23 cellular contexts compared by ENCODE assay signal in genomic region chr12:43816168-43816567, GRCh38. TPM values are rescaled to one million over a fixed set of nuclear protein-coding genes. Genes with fewer than 3 reads are reported as not detected.
DNase-seq lines count a peak whose midpoint lies in the region; ATAC-seq, FAIRE-seq and TF ChIP-seq lines count a peak whose summit lies in the region.
"Had no signal": no experiment of that assay in that cellular context is flagged by ENCODE, and none has a peak within 500 bp of the region (broad histone marks: within the 10 kb centered on the region; RNA-seq: fewer than 3 reads in every experiment).

No MANE protein-coding gene starts in this region.

- peaks cover 4% of the 10 kb centered on the region for H3K4me1 ChIP-seq in CD8-positive, alpha-beta T cell (ENCODE audit: insufficient read depth, low read length)
- H3K4me1 ChIP-seq in foreskin keratinocyte = peaks cover 10% of the 10 kb centered on the region
- H3K4me1 ChIP-seq: tibial artery had no signal

- no peak for TF ChIP-seq POLR2A in GM12891 (IDR thresholded peaks at IDR 0.05; ENCODE audit: low read depth, low read length)

- H3K27ac Mint-ChIP-seq in CD8-positive, alpha-beta T cell = peak overlapping the region; percentile 28
- H3K27ac Mint-ChIP-seq: nephron had no signal

- no peak for ATAC-seq in CD8-positive, alpha-beta T cell
- peak; percentile 13 for ATAC-seq in foreskin keratinocyte
- no peak for ATAC-seq in HG03108 (IDR thresholded peaks at IDR 0.05; ENCODE audit: unreplicated experiment)

- intact Hi-C loops in CD8-positive, alpha-beta T cell (cut with DNase I, micrococcal nuclease) = no loop called here

- H3K4me3 ChIP-seq in CD8-positive, alpha-beta T cell (ENCODE audit: low read depth, low read length) = no peak overlapping the region
- H3K4me3 ChIP-seq: esophagus squamous epithelium, GM23248, PC-9, SK-N-MC, tibial artery had no signal

- H3K36me3 Mint-ChIP-seq in CD8-positive, alpha-beta T cell = no peaks in the 10 kb centered on the region
- H3K36me3 Mint-ChIP-seq: CD4-positive, CD25-positive, alpha-beta regulatory T cell had no signal

- no peaks in the 10 kb centered on the region for H3K9me3 ChIP-seq in CD8-positive, alpha-beta T cell (ENCODE audit: low read length)
- H3K9me3 ChIP-seq: esophagus squamous epithelium, tibial artery had no signal

- no peaks in the 10 kb centered on the region for H3K9me3 Mint-ChIP-seq in CD8-positive, alpha-beta T cell
- H3K9me3 Mint-ChIP-seq: nephron had no signal

- no peak for TF ChIP-seq CTCF in CD8-positive, alpha-beta T cell (IDR thresholded peaks at IDR 0.05)
- TF ChIP-seq CTCF in foreskin keratinocyte (conservative IDR thresholded peaks at IDR 0.05) = no peak

- no peak overlapping the region for H3K4me3 Mint-ChIP-seq in CD8-positive, alpha-beta T cell
- H3K4me3 Mint-ChIP-seq: CD4-positive, CD25-positive, alpha-beta regulatory T cell; nephron had no signal

- CTCF ChIA-PET in CD8-positive, alpha-beta T cell (lab: Charles Lee) = interaction anchor here (1.2 to 1.8 kb wide), 2 partner anchors 9 kb away, joined by 4 read pairs; no protein-coding TSS in a partner anchor

- FAIRE-seq in GM12891 (lab: Jason Lieb, UNC) = peak; percentile 94

- peaks cover 3% of the 10 kb centered on the region for H3K27me3 Mint-ChIP-seq in CD8-positive, alpha-beta T cell (ENCODE audit: low read depth)

- H3K36me3 ChIP-seq in CD8-positive, alpha-beta T cell (ENCODE audit: insufficient read depth, low read length) = no peaks in the 10 kb centered on the region
- H3K36me3 ChIP-seq: esophagus squamous epithelium, tibial artery had no signal

- no peak overlapping the region for H3K27ac ChIP-seq in CD8-positive, alpha-beta T cell (ENCODE audit: low read depth, low read length)
- H3K27ac ChIP-seq in foreskin keratinocyte = no peak overlapping the region
- H3K27ac ChIP-seq: esophagus squamous epithelium, GM23248, PC-9, SK-N-MC, tibial artery had no signal

- POLR2A ChIA-PET in CD8-positive, alpha-beta T cell (lab: Charles Lee) = interaction anchor here (1.3 to 2.0 kb wide), 3 partner anchors 10 to 20 kb away, joined by 3 to 6 read pairs (median 5); partner anchors contain the start of genes TMEM117 and TWF1

- peaks cover 9% of the 10 kb centered on the region for H3K4me1 Mint-ChIP-seq in CD8-positive, alpha-beta T cell (ENCODE audit: low read depth)

- DNase-seq in CD8-positive, alpha-beta T cell = no peak
- DNase-seq in GM12891 (ENCODE audit: insufficient read length, low spot score) (no peak), RPMI7951 (ENCODE audit: low read depth) (peak; percentile 15), foreskin keratinocyte (peak in 1 of 2 donors; percentile 19), amniotic stem cell (lab: John Stamatoyannopoulos, UW) (no peak), SKM-1 treated with dmso at 0.1 percent for 144 hours (lab: John Stamatoyannopoulos, UW; ENCODE audit: unreplicated experiment) (no peak)
- DNase-seq: activated CD8-positive, alpha-beta memory T cell treated with anti-CD3 and anti-CD28 coated beads for 24 hours; activated effector memory CD4-positive, alpha-beta T cell treated with Interleukin-2 at 50 U/mL for 16 hours; anterior cingulate cortex; CD4-positive, CD25-positive, alpha-beta regulatory T cell; esophagus squamous epithelium; glutamatergic neuron; GM23248; Karpas-422; NCI-H1092; NCI-H2029; PC-9; posterior cingulate gyrus; stimulated activated naive CD4-positive, alpha-beta T cell; tibial artery had no signal

- H3K27me3 ChIP-seq in CD8-positive, alpha-beta T cell (ENCODE audit: insufficient read depth, low read length) = no peaks in the 10 kb centered on the region
- no peaks in the 10 kb centered on the region for H3K27me3 ChIP-seq in foreskin keratinocyte
- H3K27me3 ChIP-seq: esophagus squamous epithelium had no signal

TF ChIP-seq in GM12891, 5 proteins besides CTCF, POLR2A, EP300 and RAD21:
- no peak for TF ChIP-seq TAF1 (IDR thresholded peaks at IDR 0.05; ENCODE audit: low read depth, low read length)
- TF ChIP-seq SPI1 (IDR thresholded peaks at IDR 0.05; ENCODE audit: low read depth, low read length) = no peak
- TF ChIP-seq POU2F2 (IDR thresholded peaks at IDR 0.05; ENCODE audit: low read depth, low read length) = no peak
- no peak for TF ChIP-seq PAX5 (IDR thresholded peaks at IDR 0.05; ENCODE audit: insufficient read depth, low read length, severe bottlenecking)
- TF ChIP-seq POLR2AphosphoS5 (IDR thresholded peaks at IDR 0.05; ENCODE audit: low read depth, low read length) = no peak

RNA-seq across cellular contexts. Expression of gene TWF1, which starts 10.1 kb away (rescaled TPM):
- 10 to 100 TPM; 74.1 to 82.2 TPM for total RNA-seq in CD8-positive, alpha-beta T cell
- polyA plus RNA-seq in GM12891 (2012; ENCODE audit: low read depth, missing spikeins) = 11.3 TPM
- total RNA-seq in RPMI7951 (2014; rRNA removed; shearing (Covaris generic)) = 188 and 222 TPM in 2 replicates
- total RNA-seq in foreskin keratinocyte = 134 TPM in 2 replicates
- 53.4 and 61.4 TPM in 2 replicates for polyA plus RNA-seq in foreskin keratinocyte

RNA-seq across cellular contexts. Expression of gene TMEM117, which starts 19.7 kb away (rescaled TPM):
- 1 to 10 TPM; 3.5 to 4.0 TPM for total RNA-seq in CD8-positive, alpha-beta T cell
- polyA plus RNA-seq in GM12891 (2012; ENCODE audit: low read depth, missing spikeins) = 2.3 TPM
- 14.3 and 14.9 TPM in 2 replicates for total RNA-seq in RPMI7951 (2014; rRNA removed; shearing (Covaris generic))
- total RNA-seq in foreskin keratinocyte = 5.9 and 6.9 TPM in 2 replicates
- polyA plus RNA-seq in foreskin keratinocyte = 3.6 and 4.2 TPM in 2 replicates

RNA-seq across cellular contexts. Expression of gene IRAK4, which starts 57.4 kb away (rescaled TPM):
- 10 to 100 TPM; 19.6 to 22.3 TPM for total RNA-seq in CD8-positive, alpha-beta T cell
- polyA plus RNA-seq in GM12891 (2012; ENCODE audit: low read depth, missing spikeins) = 12.4 TPM
- total RNA-seq in RPMI7951 (2014; rRNA removed; shearing (Covaris generic)) = 10.8 and 13.7 TPM in 2 replicates
- 10.8 and 11.2 TPM in 2 replicates for total RNA-seq in foreskin keratinocyte
- polyA plus RNA-seq in foreskin keratinocyte = 4.1 and 4.9 TPM in 2 replicates

RNA-seq across cellular contexts. Expression of gene PUS7L, which starts 57.6 kb away (rescaled TPM):
- total RNA-seq in CD8-positive, alpha-beta T cell = 10 to 100 TPM; 10.3 to 12.6 TPM
- polyA plus RNA-seq in GM12891 (2012; ENCODE audit: low read depth, missing spikeins) = 4.5 TPM
- 11.6 and 14.1 TPM in 2 replicates for total RNA-seq in RPMI7951 (2014; rRNA removed; shearing (Covaris generic))
- 16.5 and 17.3 TPM in 2 replicates for total RNA-seq in foreskin keratinocyte
- polyA plus RNA-seq in foreskin keratinocyte = 1.8 and 2.2 TPM in 2 replicates
